Comparison of ENCODE assay signal across 17 cellular contexts in genomic region chr21:43771199-43771675, GRCh38. TPM values are rescaled to one million over a fixed set of nuclear protein-coding genes. Genes with fewer than 3 reads are reported as not detected.
DNase-seq lines count a peak whose midpoint lies in the region; ATAC-seq, FAIRE-seq and TF ChIP-seq lines count a peak whose summit lies in the region.
"Had no signal": no experiment of that assay in that cellular context is flagged by ENCODE, and none has a peak within 500 bp of the region (broad histone marks: within the 10 kb centered on the region; RNA-seq: fewer than 3 reads in every experiment).

No MANE protein-coding gene starts in this region.

- H3K27ac ChIP-seq in tibial nerve, result no peak overlapping the region
- H3K27ac ChIP-seq: foreskin keratinocyte, ovary had no signal

- H3K36me3 ChIP-seq in Caco-2 (ENCODE audit: control insufficient read depth, insufficient read depth, low read length) (peaks cover 2% of the 10 kb centered on the region), bronchial epithelial cell (ENCODE audit: control insufficient read depth, insufficient read depth, low read length) (peaks cover 11% of the 10 kb centered on the region), tibial nerve (peaks cover 0 to 41% (median 9%) of the 10 kb centered on the region in 3 donors)
- H3K36me3 ChIP-seq: ovary had no signal

- POLR2A ChIA-PET in Caco-2 (lab: Charles Lee), result no interaction called here

- TF ChIP-seq EP300 in tibial nerve (IDR thresholded peaks at IDR 0.05), result no peak

- H3K27me3 Mint-ChIP-seq in Caco-2 (ENCODE audit: insufficient read depth, unreplicated experiment), result no peaks in the 10 kb centered on the region
- H3K27me3 Mint-ChIP-seq in neural crest cell (ENCODE audit: low read depth), result peaks cover 2% of the 10 kb centered on the region

- H3K4me3 Mint-ChIP-seq in Caco-2 (ENCODE audit: unreplicated experiment) (no peak overlapping the region), neural crest cell (peak overlapping the region; percentile 47)
- H3K4me3 Mint-ChIP-seq: B cell had no signal

- peaks cover 82% of the 10 kb centered on the region for H3K36me3 Mint-ChIP-seq in Caco-2 (ENCODE audit: insufficient read depth, unreplicated experiment)
- no peaks in the 10 kb centered on the region for H3K36me3 Mint-ChIP-seq in neural crest cell (ENCODE audit: low read depth)

- FAIRE-seq in bronchial epithelial cell (lab: Jason Lieb, UNC), result no peak

- H3K9me3 ChIP-seq in Caco-2 (no peaks in the 10 kb centered on the region), tibial nerve (no peaks in the 10 kb centered on the region)
- H3K9me3 ChIP-seq: ovary had no signal

- peaks cover 25% of the 10 kb centered on the region for H3K4me1 ChIP-seq in Caco-2
- peaks cover 0 to 44% (median 21%) of the 10 kb centered on the region in 4 donors for H3K4me1 ChIP-seq in tibial nerve

- no peaks in the 10 kb centered on the region for H3K27me3 ChIP-seq in Caco-2 (replicated peaks; ENCODE audit: control insufficient read depth, insufficient read depth, low read length)
- H3K27me3 ChIP-seq in bronchial epithelial cell (ENCODE audit: control insufficient read depth, insufficient read depth, low read length), result no peaks in the 10 kb centered on the region
- H3K27me3 ChIP-seq in tibial nerve, result no peaks in the 10 kb centered on the region
- H3K27me3 ChIP-seq: foreskin keratinocyte, ovary had no signal

- BruUV-seq in Caco-2 (replicated peaks; lab: Mats Ljungman, UMichigan), result no TSS peak

- CTCF ChIA-PET in Caco-2 (lab: Charles Lee), result no interaction called here

- TF ChIP-seq CTCF in Caco-2 (IDR thresholded peaks at IDR 0.05; ENCODE audit: insufficient read depth in 1 of 2, low read depth in 1 of 2, low read length in 1 of 2, severe bottlenecking in 1 of 2, unreplicated experiment in 1 of 2), result no peak
- TF ChIP-seq CTCF in bronchial epithelial cell (IDR thresholded peaks at IDR 0.05; ENCODE audit: insufficient read depth, low read length, severe bottlenecking), result no peak
- TF ChIP-seq CTCF in neural crest cell (conservative IDR thresholded peaks at IDR 0.05), result no peak
- no peak for TF ChIP-seq CTCF in tibial nerve (IDR thresholded peaks at IDR 0.05)

- no peaks in the 10 kb centered on the region for H3K9me3 Mint-ChIP-seq in Caco-2 (ENCODE audit: unreplicated experiment)
- H3K9me3 Mint-ChIP-seq in neural crest cell, result no peaks in the 10 kb centered on the region

- H3K27ac Mint-ChIP-seq in Caco-2 (ENCODE audit: unreplicated experiment) (peak overlapping the region; percentile 11), neural crest cell (ENCODE audit: unreplicated experiment) (no peak overlapping the region)
- H3K27ac Mint-ChIP-seq: B cell had no signal

- DNase-seq in Caco-2, result no peak
- DNase-seq in KBM-7, result peak; percentile 28
- DNase-seq in bronchial epithelial cell (ENCODE audit: low read depth), result peak; percentile 60
- no peak for DNase-seq in neural crest cell (ENCODE audit: low read depth, low spot score)
- DNase-seq in hepatic stellate cell (ENCODE audit: low spot score), result no peak
- DNase-seq in Right ventricle myocardium superior, result no peak
- DNase-seq in tibial nerve (ENCODE audit: low spot score in 2 of 2), result no peak
- DNase-seq: activated CD4-positive, CD25-positive, alpha-beta regulatory T cell; DMS153; effector memory CD4-positive, alpha-beta T cell; foreskin keratinocyte; HCEC 1CT; NCI-H1694; NCI-H446 treated with DMSO at 0.1 percent for 48 hours; ovary; T-helper 2 cell had no signal

- H3K4me1 Mint-ChIP-seq in Caco-2 (ENCODE audit: low read depth, unreplicated experiment) (peaks cover 20% of the 10 kb centered on the region), neural crest cell (peaks cover 44% of the 10 kb centered on the region)

- WGBS in tibial nerve, 2 donors, result 69 to 78% methylated on average over 13 of the region's 13 CpGs

- intact Hi-C loops in Caco-2 (cut with micrococcal nuclease; ENCODE audit: unreplicated experiment), result no loop called here
- intact Hi-C loops in Right ventricle myocardium superior (cut with DNase I), result no loop called here

- no peak for TF ChIP-seq POLR2A in tibial nerve (IDR thresholded peaks at IDR 0.05)

- no peak for ATAC-seq in Right ventricle myocardium superior (ENCODE audit: poor library complexity)
- ATAC-seq: foreskin keratinocyte had no signal

- in situ Hi-C loops in KBM-7 (cut with MboI; ENCODE audit: low pct_unique_long_range_greater_than_20kb, low sequenced_read_pairs), result no loop called here

- H3K4me3 ChIP-seq in Caco-2 (ENCODE audit: low read depth, low read length) (no peak overlapping the region), bronchial epithelial cell (ENCODE audit: low read depth, low read length) (no peak overlapping the region), tibial nerve (no peak overlapping the region)
- H3K4me3 ChIP-seq: ovary had no signal

RNA-seq across cellular contexts. Expression of gene CSTB, which starts 4.9 kb away (rescaled TPM):
- total RNA-seq in Caco-2 (2022) (49.9 and 50.0 TPM in 2 replicates), bronchial epithelial cell (31.3 and 139 TPM in 2 replicates), neural crest cell (37.1 and 40.9 TPM in 2 replicates), Right ventricle myocardium superior (36.1 TPM), tibial nerve (10 to 100 TPM; 11.4 to 16.7 (median 13.3) TPM)

RNA-seq across cellular contexts. Expression of gene RRP1, which starts 18.1 kb away (rescaled TPM):
- total RNA-seq in Caco-2 (2022), result 51.6 and 52.8 TPM in 2 replicates
- total RNA-seq in bronchial epithelial cell, result 27.1 and 34.5 TPM in 2 replicates
- total RNA-seq in neural crest cell, result 49.0 and 49.4 TPM in 2 replicates
- 9.4 TPM for total RNA-seq in Right ventricle myocardium superior
- total RNA-seq in tibial nerve, result 10 to 100 TPM; 15.5 to 29.4 (median 19.0) TPM

RNA-seq across cellular contexts. Expression of gene PDXK, which starts 52.3 kb away (rescaled TPM):
- total RNA-seq in Caco-2 (2022), result 275 and 276 TPM in 2 replicates
- 535 and 591 TPM in 2 replicates for total RNA-seq in bronchial epithelial cell
- 59.3 and 67.3 TPM in 2 replicates for total RNA-seq in neural crest cell
- 93.8 TPM for total RNA-seq in Right ventricle myocardium superior
- total RNA-seq in tibial nerve, result 100 to 1,000 TPM; 122 to 156 (median 143) TPM

Comparison
In these comparisons a context has a peak if more than half of its experiments do, and no peak if none do; other contexts are left out.
1. DNase-seq: peak in KBM-7 (single experiment) and bronchial epithelial cell (single experiment); none in Caco-2 (0 of 2), neural crest cell (single experiment), hepatic stellate cell (single experiment), Right ventricle myocardium superior (single experiment) and tibial nerve (0 of 2).